In the genomic region with DNA sequence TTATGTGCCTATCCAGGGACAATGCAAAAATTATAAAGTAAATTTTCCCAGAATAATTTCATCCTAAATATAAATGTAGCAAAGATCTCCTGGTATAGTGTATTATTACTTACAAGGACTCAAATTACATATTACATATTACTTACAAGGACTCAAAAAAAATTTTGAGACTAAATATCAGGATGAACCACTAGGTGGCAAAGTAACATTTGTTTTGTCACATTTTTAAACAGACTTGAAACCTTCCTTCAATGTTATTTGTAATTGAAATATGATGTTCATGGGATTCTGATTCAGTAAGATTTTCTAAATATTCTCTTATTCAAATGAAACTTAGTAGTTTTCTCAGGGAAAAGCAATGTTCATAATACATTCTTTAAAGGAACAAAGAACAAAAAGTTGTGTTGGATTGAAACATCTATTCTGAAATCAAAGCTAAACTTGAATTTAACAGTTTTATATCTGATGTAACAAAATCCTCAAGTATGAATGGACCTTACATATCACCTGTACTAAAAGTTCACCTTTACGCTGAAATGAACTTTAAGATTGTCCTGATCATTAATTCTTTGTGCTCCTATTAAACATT, we compare ENCODE assay signal across 8 cellular contexts.
DNase-seq lines count a peak whose midpoint lies in the region; ATAC-seq and TF ChIP-seq lines count a peak whose summit lies in the region.

No MANE protein-coding gene starts in this region.

- DNase-seq in AG10803 (ENCODE audit: low read depth): peak; percentile 74
- DNase-seq in NCI-H2081 treated with DMSO at 0.1 percent for 48 hours (lab: John Stamatoyannopoulos, UW): peak; percentile 42
- peak; percentile 24 for DNase-seq in amniotic stem cell (lab: John Stamatoyannopoulos, UW)
- no peak for DNase-seq in kidney epithelial cell (ENCODE audit: low read depth)
- DNase-seq in mucosa of descending colon: no peak
- no peak for DNase-seq in activated effector memory CD4-positive, alpha-beta T cell treated with anti-CD3 and anti-CD28 coated beads, Interleukin-2, amount 50 U/mL, for 16 hours

- H3K9me3 ChIP-seq in mucosa of descending colon: no peaks in the 10 kb centered on the region

- intact Hi-C loops in mucosa of descending colon (cut with DNase I, micrococcal nuclease): loop anchor here in 1 of 2 donors (10.0 kb wide), 1 partner anchor 334 kb away; no protein-coding TSS in a partner anchor

- no peaks in the 10 kb centered on the region for H3K4me1 ChIP-seq in mucosa of descending colon (ENCODE audit: low read depth)

- no peaks in the 10 kb centered on the region for H3K27me3 ChIP-seq in kidney epithelial cell (ENCODE audit: control insufficient read depth, insufficient read depth, low read length)

- TF ChIP-seq CTCF in AG10803 (conservative IDR thresholded peaks at IDR 0.05; ENCODE audit: low read length): peak; percentile 65
- TF ChIP-seq CTCF in kidney epithelial cell (IDR thresholded peaks at IDR 0.05; ENCODE audit: insufficient read depth, low read length, poor library complexity, severe bottlenecking): peak; percentile 24
- TF ChIP-seq CTCF in mucosa of descending colon (IDR thresholded peaks at IDR 0.05): no peak

- H3K36me3 ChIP-seq in kidney epithelial cell (ENCODE audit: control insufficient read depth, insufficient read depth, low read length) (no peaks in the 10 kb centered on the region), mucosa of descending colon (ENCODE audit: low read depth) (no peaks in the 10 kb centered on the region)

- ATAC-seq in GM19035 (IDR thresholded peaks at IDR 0.05; ENCODE audit: unreplicated experiment) (peak; percentile 66), GM18907 (IDR thresholded peaks at IDR 0.05; ENCODE audit: unreplicated experiment) (no peak), mucosa of descending colon (no peak)

- no peak overlapping the region for H3K4me3 ChIP-seq in AG10803 (ENCODE audit: low read length)
- H3K4me3 ChIP-seq in kidney epithelial cell (ENCODE audit: low read depth, low read length): no peak overlapping the region
- H3K4me3 ChIP-seq in mucosa of descending colon: no peak overlapping the region

Comparison
In these comparisons a context has a peak if more than half of its experiments do, and no peak if none do; other contexts are left out.
1. DNase-seq: peak in AG10803 (single experiment), NCI-H2081 treated with DMSO at 0.1 percent for 48 hours (single experiment) and amniotic stem cell (single experiment); none in kidney epithelial cell (single experiment), mucosa of descending colon (0 of 3) and activated effector memory CD4-positive, alpha-beta T cell treated with anti-CD3 and anti-CD28 coated beads, Interleukin-2, amount 50 U/mL, for 16 hours (single experiment).